34 cellular contexts compared by ENCODE assay signal in the genomic region with DNA sequence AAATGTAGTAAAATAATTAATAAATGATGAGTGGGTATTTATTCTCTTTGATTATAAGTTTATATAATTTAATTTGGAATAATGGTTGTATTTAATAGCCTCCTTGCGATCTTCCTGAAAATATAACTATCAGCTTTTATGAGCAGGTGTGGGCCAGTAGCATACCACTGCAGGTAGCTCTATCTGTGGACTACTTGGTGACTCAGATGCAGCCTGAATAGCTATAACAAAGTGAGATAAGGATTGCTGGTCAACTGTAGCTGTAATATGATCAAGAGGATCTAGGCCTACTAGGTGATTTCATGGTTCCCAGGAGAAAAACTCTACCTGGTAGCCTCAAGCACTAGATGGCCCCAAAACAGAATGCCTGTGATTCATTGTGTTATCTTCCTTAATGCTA. TPM values are rescaled to one million over a fixed set of nuclear protein-coding genes. Genes with fewer than 3 reads are reported as not detected.
A peak's percentile ranks its signal among the peaks of the same experiment; 100 is the strongest.
DNase-seq lines count a peak whose midpoint lies in the region; ATAC-seq, FAIRE-seq and TF ChIP-seq lines count a peak whose summit lies in the region.
"Had no signal": no experiment of that assay in that cellular context is flagged by ENCODE, and none has a peak within 500 bp of the region (broad histone marks: within the 10 kb centered on the region; RNA-seq: fewer than 3 reads in every experiment).

No MANE protein-coding gene starts in this region.

- TF ChIP-seq POLR2A in breast epithelium (IDR thresholded peaks at IDR 0.05), result no peak

- TF ChIP-seq CTCF in left lung (IDR thresholded peaks at IDR 0.05) (no peak), breast epithelium (IDR thresholded peaks at IDR 0.05) (no peak)

- ATAC-seq in left lung (peak; percentile 62), GM19395 (IDR thresholded peaks at IDR 0.05; ENCODE audit: unreplicated experiment) (no peak)
- ATAC-seq: GM12878 had no signal

- H3K27ac ChIP-seq in left lung (no peak overlapping the region), small intestine (ENCODE audit: low read depth in 1 of 2, low read length in 1 of 2) (no peak overlapping the region), breast epithelium (no peak overlapping the region)
- H3K27ac ChIP-seq: BLaER1 had no signal

- H3K4me1 ChIP-seq in left lung (no peaks in the 10 kb centered on the region), small intestine (ENCODE audit: control insufficient read depth in 2 of 2, insufficient read depth in 1 of 2, low read depth in 1 of 2, low read length in 1 of 2) (no peaks in the 10 kb centered on the region), breast epithelium (no peaks in the 10 kb centered on the region)
- H3K4me1 ChIP-seq: BE2C, BLaER1 had no signal

- no peaks in the 10 kb centered on the region for H3K36me3 ChIP-seq in left lung
- no peaks in the 10 kb centered on the region for H3K36me3 ChIP-seq in small intestine (ENCODE audit: control insufficient read depth in 2 of 2, insufficient read depth in 2 of 2, low read length in 2 of 2)
- no peaks in the 10 kb centered on the region for H3K36me3 ChIP-seq in breast epithelium
- H3K36me3 ChIP-seq: BE2C, BLaER1 had no signal

- WGBS in small intestine, 3 donors, result 22 to 83% (median 72%) methylated on average over 1 of the region's 1 CpG

- intact Hi-C loops in left lung (cut with DNase I) (no loop called here), breast epithelium (cut with DNase I; ENCODE audit: low total_unique reads) (no loop called here)

- no peaks in the 10 kb centered on the region for H3K27me3 ChIP-seq in left lung
- no peaks in the 10 kb centered on the region for H3K27me3 ChIP-seq in small intestine (ENCODE audit: control insufficient read depth in 2 of 2, insufficient read depth in 2 of 2, low read length in 2 of 2)
- H3K27me3 ChIP-seq in breast epithelium, result peaks cover 0 to 45% of the 10 kb centered on the region in 2 donors
- H3K27me3 ChIP-seq: BE2C had no signal

- H3K9me3 ChIP-seq in left lung, result no peaks in the 10 kb centered on the region
- H3K9me3 ChIP-seq in small intestine (ENCODE audit: control insufficient read depth, low read depth), result no peaks in the 10 kb centered on the region
- no peaks in the 10 kb centered on the region for H3K9me3 ChIP-seq in breast epithelium
- H3K9me3 ChIP-seq: BE2C, BLaER1 had no signal

- no peak overlapping the region for H3K4me3 ChIP-seq in left lung
- no peak overlapping the region for H3K4me3 ChIP-seq in small intestine (ENCODE audit: low read depth in 1 of 2, low read length in 2 of 2)
- no peak overlapping the region for H3K4me3 ChIP-seq in breast epithelium
- H3K4me3 ChIP-seq: BLaER1, GM12878 had no signal

- DNase-seq in kidney tubule cell (ENCODE audit: low spot score), result peak; percentile 8
- no peak for DNase-seq in left lung
- peak; percentile 25 for DNase-seq in small intestine
- no peak for DNase-seq in NCI-H2029 (lab: John Stamatoyannopoulos, UW)
- no peak for DNase-seq in breast epithelium (ENCODE audit: low spot score in 2 of 2)
- DNase-seq in NCI-H1092 (lab: John Stamatoyannopoulos, UW), result no peak
- DNase-seq: 8988T; ACHN; BE2C; C1 segment of cervical spinal cord; CD4-positive, alpha-beta memory T cell; CD4-positive, CD25-positive, alpha-beta regulatory T cell; CD8-positive, alpha-beta memory T cell; COR-L47; DMS 273 treated with DMSO at 0.1 percent for 48 hours; DMS153; DMS53; DMS79; DND-41; EL; GDM1 had no signal

- peak; percentile 24 for FAIRE-seq in colon (lab: Jason Lieb, UNC)
- no peak for FAIRE-seq in small intestine (lab: Jason Lieb, UNC)
- FAIRE-seq: A204.1, GM12878, GM12892, GM18507, GM19239 had no signal

RNA-seq across cellular contexts. Expression of a gene that starts 47.1 kb away (rescaled TPM):
- not detected for total RNA-seq in left lung
- not detected for polyA plus RNA-seq in small intestine
- not detected for total RNA-seq in breast epithelium
- total RNA-seq: A673; CD4-positive, alpha-beta memory T cell; CD4-positive, CD25-positive, alpha-beta regulatory T cell; CD8-positive, alpha-beta memory T cell; Daoy; G401; GM12878 had no signal
- polyA plus RNA-seq: AG04450; CD14-positive monocyte; CD4-positive, alpha-beta memory T cell; CD4-positive, CD25-positive, alpha-beta regulatory T cell; CD8-positive, alpha-beta memory T cell; GM12878 had no signal

RNA-seq across cellular contexts. Expression of a gene that starts 49.5 kb away (rescaled TPM):
- total RNA-seq in left lung (10 to 100 TPM; 23.0 to 39.1 TPM), breast epithelium (10 to 100 TPM in 2 of 3 donors, 1 to 10 TPM in 1; 6.9 to 13.8 (median 12.5) TPM)
- polyA plus RNA-seq in small intestine, result 1 to 10 TPM in 1 of 3 donors, under 1 TPM in 2; under 0.01 to 3.1 (median 0.54) TPM
- total RNA-seq: CD4-positive, alpha-beta memory T cell; CD8-positive, alpha-beta memory T cell had no signal
- polyA plus RNA-seq: CD14-positive monocyte; CD4-positive, alpha-beta memory T cell; CD4-positive, CD25-positive, alpha-beta regulatory T cell; CD8-positive, alpha-beta memory T cell had no signal

Comparison
In these comparisons a context has a peak if more than half of its experiments do, and no peak if none do; other contexts are left out.
1. DNase-seq: peak in kidney tubule cell (single experiment) and small intestine (single experiment); none in left lung (0 of 2), NCI-H2029 (single experiment), breast epithelium (0 of 2) and NCI-H1092 (single experiment).